In genomic region chr1:230824571-230825060, GRCh38 we compare ENCODE assay signal across 10 cellular contexts. TPM values are rescaled to one million over a fixed set of nuclear protein-coding genes. Genes with fewer than 3 reads are reported as not detected.
DNase-seq lines count a peak whose midpoint lies in the region; ATAC-seq and TF ChIP-seq lines count a peak whose summit lies in the region.
"Had no signal": no experiment of that assay in that cellular context is flagged by ENCODE, and none has a peak within 500 bp of the region (broad histone marks: within the 10 kb centered on the region; RNA-seq: fewer than 3 reads in every experiment).

No MANE protein-coding gene starts in this region.

- H3K4me3 ChIP-seq in SJSA1 (no peak overlapping the region), heart right ventricle (no peak overlapping the region), stomach smooth muscle (ENCODE audit: low read length in 2 of 2) (peak overlapping the region; percentile 3 to 52)

- H3K36me3 ChIP-seq in SJSA1 = no peaks in the 10 kb centered on the region
- H3K36me3 ChIP-seq in heart right ventricle = no peaks in the 10 kb centered on the region
- H3K36me3 ChIP-seq in stomach smooth muscle (ENCODE audit: control insufficient read depth in 2 of 2, insufficient read depth in 2 of 2, low read length in 2 of 2) = no peaks in the 10 kb centered on the region

- BruUV-seq in Calu3 (replicated peaks; lab: Mats Ljungman, UMichigan) = TSS peak; percentile 59

- peaks cover 52% of the 10 kb centered on the region for H3K4me1 Mint-ChIP-seq in Calu3 (ENCODE audit: low read depth, unreplicated experiment)
- H3K4me1 Mint-ChIP-seq: IgD-negative memory B cell had no signal

- peak in 5 of 8 donors; percentile 4 to 23 (median 7) for ATAC-seq in heart right ventricle
- no peak for ATAC-seq in GM21381 (IDR thresholded peaks at IDR 0.05; ENCODE audit: unreplicated experiment)
- ATAC-seq in HG02870 (IDR thresholded peaks at IDR 0.05; ENCODE audit: unreplicated experiment) = no peak

- intact Hi-C loops in Calu3 (cut with micrococcal nuclease; ENCODE audit: unreplicated experiment) (loop anchor here (2.0 kb wide), 2 partner anchors 32 to 42 kb away; no protein-coding TSS in a partner anchor), heart right ventricle (cut with DNase I) (loop anchor here in 4 of 10 donors (2.0 to 5.0 kb wide), 2 partner anchors 42 to 43 kb away; partner anchors contain the start of gene C1orf198 (in 3 of the 4))

- H3K27me3 ChIP-seq in SJSA1 (replicated peaks) (no peaks in the 10 kb centered on the region), heart right ventricle (no peaks in the 10 kb centered on the region), stomach smooth muscle (ENCODE audit: control insufficient read depth in 1 of 2, insufficient read depth in 2 of 2, low read length in 2 of 2) (no peaks in the 10 kb centered on the region)

- peak overlapping the region; percentile 99 for H3K27ac Mint-ChIP-seq in Calu3 (ENCODE audit: unreplicated experiment)
- H3K27ac Mint-ChIP-seq: activated naive CD4-positive, alpha-beta T cell treated with anti-CD3 and anti-CD28 coated beads for 36 hours; IgD-negative memory B cell had no signal

- TF ChIP-seq CTCF in Calu3 (IDR thresholded peaks at IDR 0.05; ENCODE audit: unreplicated experiment) (no peak), heart right ventricle (IDR thresholded peaks at IDR 0.05) (no peak)

- CTCF ChIA-PET in Calu3 (lab: Charles Lee) = interaction anchor here (0.7 to 1.2 kb wide), 8 partner anchors 9 to 409 kb away, joined by 3 to 10 read pairs (median 4); partner anchors contain the start of gene C1orf198

- H3K9me3 Mint-ChIP-seq in Calu3 (ENCODE audit: low read depth, unreplicated experiment) = no peaks in the 10 kb centered on the region
- H3K9me3 Mint-ChIP-seq: activated naive CD4-positive, alpha-beta T cell treated with anti-CD3 and anti-CD28 coated beads for 36 hours; IgD-negative memory B cell had no signal

- H3K27me3 Mint-ChIP-seq in Calu3 (ENCODE audit: unreplicated experiment) = no peaks in the 10 kb centered on the region

- H3K4me1 ChIP-seq in SJSA1 (replicated peaks) (peaks cover 17% of the 10 kb centered on the region), heart right ventricle (peaks cover 20 to 89% (median 66%) of the 10 kb centered on the region in 9 donors), stomach smooth muscle (ENCODE audit: control insufficient read depth, insufficient read depth, low read length) (peaks cover 51% of the 10 kb centered on the region)

- 64 to 69% methylated on average over 6 of the region's 6 CpGs for WGBS in heart right ventricle, 2 donors

- H3K9me3 ChIP-seq in SJSA1 (replicated peaks) (no peaks in the 10 kb centered on the region), heart right ventricle (no peaks in the 10 kb centered on the region), stomach smooth muscle (ENCODE audit: control insufficient read depth in 2 of 2, low read length in 2 of 2) (no peaks in the 10 kb centered on the region)

- peak overlapping the region; percentile 42 for H3K27ac ChIP-seq in SJSA1
- H3K27ac ChIP-seq in heart right ventricle = peak overlapping the region; percentile 75 to 93 (median 86)
- H3K27ac ChIP-seq in stomach smooth muscle (ENCODE audit: low read length) = peak overlapping the region; percentile 58

- DNase-seq in Calu3 (peak; percentile 22), SJSA1 (ENCODE audit: low read depth in 1 of 2, low spot score in 2 of 2) (peak in 1 of 2 experiments; percentile 8), heart right ventricle (no peak), SW480 (ENCODE audit: low spot score) (no peak), CD1c-positive myeloid dendritic cell (ENCODE audit: extremely low spot score) (no peak)
- DNase-seq: activated naive CD4-positive, alpha-beta T cell treated with anti-CD3 and anti-CD28 coated beads for 36 hours had no signal

- peaks cover 18% of the 10 kb centered on the region for H3K36me3 Mint-ChIP-seq in Calu3 (ENCODE audit: insufficient read depth, unreplicated experiment)
- H3K36me3 Mint-ChIP-seq: IgD-negative memory B cell had no signal

- no peak overlapping the region for H3K9ac ChIP-seq in stomach smooth muscle (ENCODE audit: low read length in 2 of 2)

- H3K4me3 Mint-ChIP-seq in Calu3 (ENCODE audit: low read depth, unreplicated experiment) = peak overlapping the region; percentile 55
- H3K4me3 Mint-ChIP-seq: activated naive CD4-positive, alpha-beta T cell treated with anti-CD3 and anti-CD28 coated beads for 36 hours; IgD-negative memory B cell had no signal

RNA-seq across cellular contexts. Expression of gene C1orf198, which starts 43.7 kb away (rescaled TPM):
- total RNA-seq in Calu3 (2022) = 77.2 and 80.4 TPM in 2 replicates
- total RNA-seq in SJSA1 (2014; rRNA removed; shearing (Covaris generic)) = 94.1 and 156 TPM in 2 replicates
- total RNA-seq in heart right ventricle = 10 to 100 TPM; 33.4 to 66.0 (median 46.0) TPM
- polyA plus RNA-seq in heart right ventricle = 10 to 100 TPM; 26.0 to 36.4 TPM

Comparison
In these comparisons a context has a peak if more than half of its experiments do, and no peak if none do; other contexts are left out.
1. H3K4me3 ChIP-seq: peak in stomach smooth muscle (2 of 2); none in SJSA1 (single experiment) and heart right ventricle (0 of 10).
2. ATAC-seq: peak in heart right ventricle (5 of 8); none in GM21381 (single experiment) and HG02870 (single experiment).
3. Peak in every context shown above with its lines, with median percentiles within 50 percentile points of each other: H3K27ac ChIP-seq.